13 cellular contexts compared by ENCODE assay signal in genomic region chr12:76018111-76018510, GRCh38. TPM values are rescaled to one million over a fixed set of nuclear protein-coding genes. Genes with fewer than 3 reads are reported as not detected.
A peak's percentile ranks its signal among the peaks of the same experiment; 100 is the strongest.
DNase-seq lines count a peak whose midpoint lies in the region; ATAC-seq and TF ChIP-seq lines count a peak whose summit lies in the region.
"Had no signal": no experiment of that assay in that cellular context is flagged by ENCODE, and none has a peak within 500 bp of the region (broad histone marks: within the 10 kb centered on the region; RNA-seq: fewer than 3 reads in every experiment).

No MANE protein-coding gene starts in this region.

- WGBS in spleen, 5 donors, result 57 to 81% (median 70%) methylated on average over 6 of the region's 6 CpGs

- no peaks in the 10 kb centered on the region for H3K9me3 ChIP-seq in left ventricle myocardium inferior (replicated peaks)
- no peaks in the 10 kb centered on the region for H3K9me3 ChIP-seq in spleen
- H3K9me3 ChIP-seq in effector memory CD4-positive, alpha-beta T cell (ENCODE audit: control insufficient read depth, low read length), result no peaks in the 10 kb centered on the region
- H3K9me3 ChIP-seq: tibial artery had no signal

- no peaks in the 10 kb centered on the region for H3K36me3 ChIP-seq in left ventricle myocardium inferior
- no peaks in the 10 kb centered on the region for H3K36me3 ChIP-seq in spleen
- no peaks in the 10 kb centered on the region for H3K36me3 ChIP-seq in effector memory CD4-positive, alpha-beta T cell (ENCODE audit: control insufficient read depth, insufficient read depth, low read length)
- H3K36me3 ChIP-seq: tibial artery had no signal

- no peaks in the 10 kb centered on the region for H3K36me3 Mint-ChIP-seq in activated CD4-positive, alpha-beta T cell treated with anti-CD3 and anti-CD28 coated beads, Interleukin-2, amount 10 ng/mL, durations not matched to agents 24 days and 14 days (ENCODE audit: low read depth)
- H3K36me3 Mint-ChIP-seq in T-cell, result no peaks in the 10 kb centered on the region
- peaks cover 4% of the 10 kb centered on the region for H3K36me3 Mint-ChIP-seq in glutamatergic neuron (ENCODE audit: unreplicated experiment)

- no peaks in the 10 kb centered on the region for H3K27me3 Mint-ChIP-seq in activated CD4-positive, alpha-beta T cell treated with anti-CD3 and anti-CD28 coated beads, Interleukin-2, amount 10 ng/mL, durations not matched to agents 24 days and 14 days
- no peaks in the 10 kb centered on the region for H3K27me3 Mint-ChIP-seq in T-cell
- no peaks in the 10 kb centered on the region for H3K27me3 Mint-ChIP-seq in glutamatergic neuron (ENCODE audit: unreplicated experiment)

- H3K4me1 Mint-ChIP-seq in activated CD4-positive, alpha-beta T cell treated with anti-CD3 and anti-CD28 coated beads, Interleukin-2, amount 10 ng/mL, durations not matched to agents 24 days and 14 days, result peaks cover 44% of the 10 kb centered on the region
- H3K4me1 Mint-ChIP-seq in T-cell (peaks cover 19 to 39% (median 35%) of the 10 kb centered on the region in 3 donors), glutamatergic neuron (ENCODE audit: low read depth, unreplicated experiment) (peaks cover 4% of the 10 kb centered on the region)

- H3K4me1 ChIP-seq in left ventricle myocardium inferior (peaks cover 10% of the 10 kb centered on the region), spleen (peaks cover 0 to 32% (median 18%) of the 10 kb centered on the region in 6 donors)
- H3K4me1 ChIP-seq in effector memory CD4-positive, alpha-beta T cell (ENCODE audit: control insufficient read depth, insufficient read depth, low read length, poor library complexity, severe bottlenecking), result peaks cover 19% of the 10 kb centered on the region

- TF ChIP-seq CTCF in left ventricle myocardium inferior (IDR thresholded peaks at IDR 0.05; ENCODE audit: borderline replicate concordance) (no peak), spleen (IDR thresholded peaks at IDR 0.05 in 8 of 11, conservative IDR thresholded peaks at IDR 0.05 in 3 of 11) (no peak), glutamatergic neuron (IDR thresholded peaks at IDR 0.05; ENCODE audit: partially characterized antibody, unreplicated experiment) (no peak)

- H3K4me3 Mint-ChIP-seq in activated CD4-positive, alpha-beta T cell treated with anti-CD3 and anti-CD28 coated beads, Interleukin-2, amount 10 ng/mL, durations not matched to agents 24 days and 14 days, result no peak overlapping the region
- no peak overlapping the region for H3K4me3 Mint-ChIP-seq in T-cell
- H3K4me3 Mint-ChIP-seq in glutamatergic neuron (ENCODE audit: unreplicated experiment), result no peak overlapping the region
- H3K4me3 Mint-ChIP-seq: activated T-cell treated with anti-CD3 and anti-CD28 coated beads, Interleukin-2, amount 50 U/mL, for 4 hours had no signal

- CTCF ChIA-PET in T-cell (lab: Charles Lee), result no interaction called here

- intact Hi-C loops in activated CD4-positive, alpha-beta T cell treated with anti-CD3 and anti-CD28 coated beads, Interleukin-2, amount 10 ng/mL, durations not matched to agents 24 days and 14 days (cut with micrococcal nuclease), result no loop called here
- intact Hi-C loops in left ventricle myocardium inferior (cut with micrococcal nuclease), result no loop called here
- intact Hi-C loops in spleen (cut with DNase I; ENCODE audit: low total_unique reads), result no loop called here

- peak overlapping the region; percentile 52 for H3K27ac Mint-ChIP-seq in activated CD4-positive, alpha-beta T cell treated with anti-CD3 and anti-CD28 coated beads, Interleukin-2, amount 10 ng/mL, durations not matched to agents 24 days and 14 days
- peak overlapping the region; percentile 49 to 60 for H3K27ac Mint-ChIP-seq in T-cell
- H3K27ac Mint-ChIP-seq in glutamatergic neuron (ENCODE audit: unreplicated experiment), result no peak overlapping the region

- H3K9me3 Mint-ChIP-seq in activated CD4-positive, alpha-beta T cell treated with anti-CD3 and anti-CD28 coated beads, Interleukin-2, amount 10 ng/mL, durations not matched to agents 24 days and 14 days, result peaks cover 5% of the 10 kb centered on the region
- no peaks in the 10 kb centered on the region for H3K9me3 Mint-ChIP-seq in T-cell
- H3K9me3 Mint-ChIP-seq in glutamatergic neuron (ENCODE audit: unreplicated experiment), result no peaks in the 10 kb centered on the region
- H3K9me3 Mint-ChIP-seq: activated T-cell treated with anti-CD3 and anti-CD28 coated beads, Interleukin-2, amount 50 U/mL, for 4 hours had no signal

- H3K4me3 ChIP-seq in left ventricle myocardium inferior (no peak overlapping the region), spleen (no peak overlapping the region)
- no peak overlapping the region for H3K4me3 ChIP-seq in effector memory CD4-positive, alpha-beta T cell (ENCODE audit: insufficient read depth, low read depth, low read length, poor library complexity, severe bottlenecking)
- H3K4me3 ChIP-seq: tibial artery had no signal

- no peak for ATAC-seq in T-cell (replicated peaks in 1 of 4)
- no peak for ATAC-seq in HG02759 (IDR thresholded peaks at IDR 0.05; ENCODE audit: unreplicated experiment)
- ATAC-seq: activated T-cell treated with anti-CD3 and anti-CD28 coated beads, Interleukin-2, amount 50 U/mL, for 4 hours had no signal

- POLR2A ChIA-PET in T-cell (lab: Charles Lee), result interaction anchor here in 1 of 2 donors (0.6 kb wide), 1 partner anchor 10 kb away, joined by 4 read pairs; no protein-coding TSS in a partner anchor

- no peak for DNase-seq in activated CD4-positive, alpha-beta T cell treated with anti-CD3 and anti-CD28 coated beads, Interleukin-2, amount 10 ng/mL, durations not matched to agents 24 days and 14 days
- no peak for DNase-seq in activated CD4-positive, alpha-beta T cell treated with anti-CD3 and anti-CD28 coated beads, Interleukin-2, amount 50 U/mL, for 48 hours
- DNase-seq in T-cell (no peak), left ventricle myocardium inferior (peak; percentile 49), spleen (no peak), glutamatergic neuron (no peak)
- no peak for DNase-seq in effector memory CD4-positive, alpha-beta T cell
- DNase-seq: activated T-cell treated with anti-CD3 and anti-CD28 coated beads, Interleukin-2, amount 50 U/mL, for 4 hours; NCI-H524 treated with DMSO at 0.1 percent for 48 hours; stimulated activated CD4-positive, alpha-beta T cell treated with anti-CD3 and anti-CD28 coated beads, Interleukin-4, amount 100 ng/mL, for 4 hours; T1000; tibial artery had no signal

- no peak for TF ChIP-seq POLR2A in spleen (IDR thresholded peaks at IDR 0.05)

- H3K27ac ChIP-seq in left ventricle myocardium inferior (replicated peaks), result peak overlapping the region; percentile 69
- peak overlapping the region in 5 of 8 donors; percentile 7 to 47 (median 16) for H3K27ac ChIP-seq in spleen
- no peak overlapping the region for H3K27ac ChIP-seq in effector memory CD4-positive, alpha-beta T cell (ENCODE audit: insufficient read depth, low read length, poor library complexity, severe bottlenecking)
- H3K27ac ChIP-seq: tibial artery had no signal

- H3K27me3 ChIP-seq in left ventricle myocardium inferior (ENCODE audit: low read depth), result no peaks in the 10 kb centered on the region
- H3K27me3 ChIP-seq in spleen (replicated peaks in 1 of 7), result no peaks in the 10 kb centered on the region
- no peaks in the 10 kb centered on the region for H3K27me3 ChIP-seq in effector memory CD4-positive, alpha-beta T cell (replicated peaks; ENCODE audit: control insufficient read depth, insufficient read depth, low read length, poor library complexity, severe bottlenecking)
- H3K27me3 ChIP-seq: tibial artery had no signal

RNA-seq across cellular contexts. Expression of gene PHLDA1, which starts 13.5 kb away (rescaled TPM):
- 59.6 and 60.7 TPM in 2 replicates for total RNA-seq in activated CD4-positive, alpha-beta T cell treated with anti-CD3 and anti-CD28 coated beads, Interleukin-2, amount 10 ng/mL, durations not matched to agents 24 days and 14 days
- 10 to 100 TPM in 1 of 5 donors, 1 to 10 TPM in 4; 5.4 to 11.7 (median 7.1) TPM for total RNA-seq in T-cell
- 22.8 TPM for total RNA-seq in left ventricle myocardium inferior
- total RNA-seq in spleen, result 10 to 100 TPM in 6 of 7 donors, 1 to 10 TPM in 1; 9.3 to 44.4 (median 23.9) TPM
- polyA plus RNA-seq in spleen, result 1 to 10 TPM; 2.2 to 5.5 (median 2.2) TPM
- total RNA-seq in glutamatergic neuron (ENCODE audit: unreplicated experiment), result 169 TPM
